19 cellular contexts compared by ENCODE assay signal in genomic region chr16:58086381-58087208, GRCh38.
A peak's percentile ranks its signal among the peaks of the same experiment; 100 is the strongest.
DNase-seq lines count a peak whose midpoint lies in the region; ATAC-seq and TF ChIP-seq lines count a peak whose summit lies in the region.
"Had no signal": no experiment of that assay in that cellular context is flagged by ENCODE, and none has a peak within 500 bp of the region (broad histone marks: within the 10 kb centered on the region; RNA-seq: fewer than 3 reads in every experiment).

No MANE protein-coding gene starts in this region.

- H3K27ac Mint-ChIP-seq in nephron progenitor cell, result peak overlapping the region; percentile 49
- H3K27ac Mint-ChIP-seq: activated naive CD8-positive, alpha-beta T cell treated with anti-CD3 and anti-CD28 coated beads for 36 hours; GM23338; stimulated activated naive B cell treated with anti-CD40 and anti-IgM and Interleukin-4, amounts not matched to agents 10 μg/mL and 1 μg/mL and 100 μg/mL, for 72 hours had no signal

- H3K9me3 Mint-ChIP-seq in nephron progenitor cell, result no peaks in the 10 kb centered on the region
- H3K9me3 Mint-ChIP-seq: activated naive CD8-positive, alpha-beta T cell treated with anti-CD3 and anti-CD28 coated beads for 36 hours; GM23338; stimulated activated naive B cell treated with anti-CD40 and anti-IgM and Interleukin-4, amounts not matched to agents 10 μg/mL and 1 μg/mL and 100 μg/mL, for 72 hours had no signal

- no peaks in the 10 kb centered on the region for H3K36me3 Mint-ChIP-seq in nephron progenitor cell (ENCODE audit: low read depth)
- H3K36me3 Mint-ChIP-seq: activated naive CD8-positive, alpha-beta T cell treated with anti-CD3 and anti-CD28 coated beads for 36 hours; stimulated activated naive B cell treated with anti-CD40 and anti-IgM and Interleukin-4, amounts not matched to agents 10 μg/mL and 1 μg/mL and 100 μg/mL, for 72 hours had no signal

- peaks cover 4% of the 10 kb centered on the region for H3K27me3 Mint-ChIP-seq in nephron progenitor cell (ENCODE audit: low read depth, poor library complexity)
- H3K27me3 Mint-ChIP-seq: activated naive CD8-positive, alpha-beta T cell treated with anti-CD3 and anti-CD28 coated beads for 36 hours had no signal

- H3K4me1 Mint-ChIP-seq in nephron progenitor cell, result peaks cover 7% of the 10 kb centered on the region
- H3K4me1 Mint-ChIP-seq: activated naive CD8-positive, alpha-beta T cell treated with anti-CD3 and anti-CD28 coated beads for 36 hours; stimulated activated naive B cell treated with anti-CD40 and anti-IgM and Interleukin-4, amounts not matched to agents 10 μg/mL and 1 μg/mL and 100 μg/mL, for 72 hours had no signal

- H3K4me3 Mint-ChIP-seq in nephron progenitor cell, result no peak overlapping the region
- H3K4me3 Mint-ChIP-seq: activated naive CD8-positive, alpha-beta T cell treated with anti-CD3 and anti-CD28 coated beads for 36 hours; GM23338; stimulated activated naive B cell treated with anti-CD40 and anti-IgM and Interleukin-4, amounts not matched to agents 10 μg/mL and 1 μg/mL and 100 μg/mL, for 72 hours had no signal

- no peak for TF ChIP-seq CTCF in nephron progenitor cell (IDR thresholded peaks at IDR 0.05)

- DNase-seq in DMS153 treated with DMSO at 0.1 percent for 48 hours (lab: John Stamatoyannopoulos, UW; ENCODE audit: unreplicated experiment), result peak; percentile 2
- peak; percentile 25 for DNase-seq in NCI-H1105 (lab: John Stamatoyannopoulos, UW)
- peak; percentile 81 for DNase-seq in NCI-H345 (lab: John Stamatoyannopoulos, UW)
- DNase-seq in nephron progenitor cell, result no peak
- DNase-seq in T1000 (lab: John Stamatoyannopoulos, UW), result no peak
- DNase-seq: activated CD4-positive, alpha-beta T cell treated with anti-CD3 and anti-CD28 coated beads for 4 hours; activated naive CD8-positive, alpha-beta T cell treated with anti-CD3 and anti-CD28 coated beads for 36 hours; body of pancreas; colonic mucosa; heart left ventricle; lower lobe of right lung; NCI-H2029; pancreas; stimulated activated naive B cell treated with anti-CD40 and anti-IgM and Interleukin-4, amounts not matched to agents 10 μg/mL and 1 μg/mL and 100 μg/mL, for 72 hours; thyroid gland had no signal

- ATAC-seq in HG03432 (IDR thresholded peaks at IDR 0.05; ENCODE audit: unreplicated experiment), result no peak
- no peak for ATAC-seq in HG02763 (IDR thresholded peaks at IDR 0.05; ENCODE audit: unreplicated experiment)
- ATAC-seq: body of pancreas; GM23338; heart left ventricle; lower lobe of right lung; sciatic nerve; stimulated activated naive B cell treated with anti-CD40 and anti-IgM and Interleukin-4, amounts not matched to agents 10 μg/mL and 1 μg/mL and 100 μg/mL, for 72 hours had no signal

Comparison
In these comparisons a context has a peak if more than half of its experiments do, and no peak if none do; other contexts are left out.
1. DNase-seq: peak in DMS153 treated with DMSO at 0.1 percent for 48 hours (single experiment), NCI-H1105 (single experiment) and NCI-H345 (single experiment); none in nephron progenitor cell (single experiment) and T1000 (single experiment).